ENCODE assay signal across 1 cellular context in the genomic region with DNA sequence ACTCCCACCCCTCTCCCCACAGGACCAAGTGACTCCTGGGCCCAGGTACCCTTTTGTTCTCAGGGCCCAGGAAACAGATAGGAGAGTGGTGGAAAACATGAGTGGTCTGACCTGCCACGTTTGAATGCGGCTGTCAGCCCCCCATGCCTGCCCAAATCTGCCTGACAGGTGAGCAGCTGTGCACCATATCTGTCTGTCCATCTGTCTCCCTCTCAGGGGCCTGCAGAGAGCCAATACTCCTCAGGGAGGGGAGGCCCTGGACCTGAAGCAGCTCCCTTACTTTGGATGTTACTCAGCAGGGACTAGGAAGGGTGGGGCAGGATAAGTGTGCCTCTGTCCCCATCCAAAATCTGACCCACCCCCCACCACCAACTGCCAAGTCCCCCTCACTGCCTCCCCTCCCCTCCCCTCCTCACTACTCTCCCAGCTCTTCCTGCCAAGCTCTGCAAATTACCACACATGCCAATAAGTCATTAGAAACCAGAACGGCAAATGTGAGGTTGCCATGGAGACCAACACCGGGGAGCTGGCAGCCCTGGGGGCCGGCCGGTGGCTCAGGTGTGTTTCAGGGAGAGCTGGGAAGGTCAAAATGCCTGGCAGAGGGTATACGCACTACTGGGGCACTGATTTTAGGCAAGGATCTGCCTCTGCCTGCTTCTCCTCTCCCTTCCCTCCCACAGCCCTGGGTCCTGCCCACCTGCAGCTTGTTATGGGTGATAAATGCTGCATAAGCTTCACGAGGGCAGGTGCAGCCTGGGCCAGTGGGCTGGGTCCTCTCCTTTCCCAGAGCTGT.
TF ChIP-seq lines count a peak whose summit lies in the region.

No MANE protein-coding gene starts in this region.

TF ChIP-seq in WTC11, 78 proteins besides CTCF, POLR2A, EP300 and RAD21 (continued from another document):
- TF ChIP-seq, protein P1, sequence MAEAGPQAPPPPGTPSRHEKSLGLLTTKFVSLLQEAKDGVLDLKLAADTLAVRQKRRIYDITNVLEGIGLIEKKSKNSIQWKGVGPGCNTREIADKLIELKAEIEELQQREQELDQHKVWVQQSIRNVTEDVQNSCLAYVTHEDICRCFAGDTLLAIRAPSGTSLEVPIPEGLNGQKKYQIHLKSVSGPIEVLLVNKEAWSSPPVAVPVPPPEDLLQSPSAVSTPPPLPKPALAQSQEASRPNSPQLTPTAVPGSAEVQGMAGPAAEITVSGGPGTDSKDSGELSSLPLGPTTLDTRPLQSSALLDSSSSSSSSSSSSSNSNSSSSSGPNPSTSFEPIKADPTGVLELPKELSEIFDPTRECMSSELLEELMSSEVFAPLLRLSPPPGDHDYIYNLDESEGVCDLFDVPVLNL (CRISPR knock-in tag; IDR thresholded peaks at IDR 0.05; ENCODE audit: borderline replicate concordance, low read depth): no peak
- TF ChIP-seq ESRRA (CRISPR knock-in tag; IDR thresholded peaks at IDR 0.05; ENCODE audit: borderline replicate concordance): no peak
- TF ChIP-seq, protein P2, sequence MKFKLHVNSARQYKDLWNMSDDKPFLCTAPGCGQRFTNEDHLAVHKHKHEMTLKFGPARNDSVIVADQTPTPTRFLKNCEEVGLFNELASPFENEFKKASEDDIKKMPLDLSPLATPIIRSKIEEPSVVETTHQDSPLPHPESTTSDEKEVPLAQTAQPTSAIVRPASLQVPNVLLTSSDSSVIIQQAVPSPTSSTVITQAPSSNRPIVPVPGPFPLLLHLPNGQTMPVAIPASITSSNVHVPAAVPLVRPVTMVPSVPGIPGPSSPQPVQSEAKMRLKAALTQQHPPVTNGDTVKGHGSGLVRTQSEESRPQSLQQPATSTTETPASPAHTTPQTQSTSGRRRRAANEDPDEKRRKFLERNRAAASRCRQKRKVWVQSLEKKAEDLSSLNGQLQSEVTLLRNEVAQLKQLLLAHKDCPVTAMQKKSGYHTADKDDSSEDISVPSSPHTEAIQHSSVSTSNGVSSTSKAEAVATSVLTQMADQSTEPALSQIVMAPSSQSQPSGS (CRISPR knock-in tag; IDR thresholded peaks at IDR 0.05; ENCODE audit: borderline replicate concordance, low read depth): no peak
- no peak for TF ChIP-seq ZBTB21 (CRISPR knock-in tag; IDR thresholded peaks at IDR 0.05; ENCODE audit: borderline replicate concordance)
- no peak for TF ChIP-seq ELF4 (CRISPR knock-in tag; IDR thresholded peaks at IDR 0.05; ENCODE audit: low read depth)
- TF ChIP-seq, protein P3, sequence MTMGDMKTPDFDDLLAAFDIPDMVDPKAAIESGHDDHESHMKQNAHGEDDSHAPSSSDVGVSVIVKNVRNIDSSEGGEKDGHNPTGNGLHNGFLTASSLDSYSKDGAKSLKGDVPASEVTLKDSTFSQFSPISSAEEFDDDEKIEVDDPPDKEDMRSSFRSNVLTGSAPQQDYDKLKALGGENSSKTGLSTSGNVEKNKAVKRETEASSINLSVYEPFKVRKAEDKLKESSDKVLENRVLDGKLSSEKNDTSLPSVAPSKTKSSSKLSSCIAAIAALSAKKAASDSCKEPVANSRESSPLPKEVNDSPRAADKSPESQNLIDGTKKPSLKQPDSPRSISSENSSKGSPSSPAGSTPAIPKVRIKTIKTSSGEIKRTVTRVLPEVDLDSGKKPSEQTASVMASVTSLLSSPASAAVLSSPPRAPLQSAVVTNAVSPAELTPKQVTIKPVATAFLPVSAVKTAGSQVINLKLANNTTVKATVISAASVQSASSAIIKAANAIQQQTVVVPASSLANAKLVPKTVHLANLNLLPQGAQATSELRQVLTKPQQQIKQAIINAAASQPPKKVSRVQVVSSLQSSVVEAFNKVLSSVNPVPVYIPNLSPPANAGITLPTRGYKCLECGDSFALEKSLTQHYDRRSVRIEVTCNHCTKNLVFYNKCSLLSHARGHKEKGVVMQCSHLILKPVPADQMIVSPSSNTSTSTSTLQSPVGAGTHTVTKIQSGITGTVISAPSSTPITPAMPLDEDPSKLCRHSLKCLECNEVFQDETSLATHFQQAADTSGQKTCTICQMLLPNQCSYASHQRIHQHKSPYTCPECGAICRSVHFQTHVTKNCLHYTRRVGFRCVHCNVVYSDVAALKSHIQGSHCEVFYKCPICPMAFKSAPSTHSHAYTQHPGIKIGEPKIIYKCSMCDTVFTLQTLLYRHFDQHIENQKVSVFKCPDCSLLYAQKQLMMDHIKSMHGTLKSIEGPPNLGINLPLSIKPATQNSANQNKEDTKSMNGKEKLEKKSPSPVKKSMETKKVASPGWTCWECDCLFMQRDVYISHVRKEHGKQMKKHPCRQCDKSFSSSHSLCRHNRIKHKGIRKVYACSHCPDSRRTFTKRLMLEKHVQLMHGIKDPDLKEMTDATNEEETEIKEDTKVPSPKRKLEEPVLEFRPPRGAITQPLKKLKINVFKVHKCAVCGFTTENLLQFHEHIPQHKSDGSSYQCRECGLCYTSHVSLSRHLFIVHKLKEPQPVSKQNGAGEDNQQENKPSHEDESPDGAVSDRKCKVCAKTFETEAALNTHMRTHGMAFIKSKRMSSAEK (CRISPR knock-in tag; IDR thresholded peaks at IDR 0.05; ENCODE audit: borderline replicate concordance): no peak
